ENCODE assay signal across 8 cellular contexts in genomic region chr17:58658804-58659713, GRCh38. TPM values are rescaled to one million over a fixed set of nuclear protein-coding genes. Genes with fewer than 3 reads are reported as not detected.
DNase-seq lines count a peak whose midpoint lies in the region; ATAC-seq and TF ChIP-seq lines count a peak whose summit lies in the region.

No MANE protein-coding gene starts in this region.

- TF ChIP-seq CTCF in GM12864 (IDR thresholded peaks at IDR 0.05; ENCODE audit: low read depth, low read length, missing control alignments): no peak
- no peak for TF ChIP-seq CTCF in right atrium auricular region (IDR thresholded peaks at IDR 0.05)
- TF ChIP-seq CTCF in prostate gland (IDR thresholded peaks at IDR 0.05): peak in 2 of 4 experiments; percentile 51 to 62

- H3K4me3 ChIP-seq in GM12864 (ENCODE audit: low read depth, low read length): peak overlapping the region; percentile 51
- H3K4me3 ChIP-seq in right atrium auricular region: peak overlapping the region; percentile 36 to 46
- H3K4me3 ChIP-seq in prostate gland: peak overlapping the region; percentile 21 to 26

- peak; percentile 71 for ATAC-seq in HG02678 (IDR thresholded peaks at IDR 0.05; ENCODE audit: unreplicated experiment)

- H3K36me3 ChIP-seq in right atrium auricular region (no peaks in the 10 kb centered on the region), prostate gland (no peaks in the 10 kb centered on the region)

- peak; percentile 94 for DNase-seq in GM12864 (ENCODE audit: low read depth)
- peak; percentile 95 for DNase-seq in NCI-H1436 treated with DMSO at 0.1 percent for 48 hours (lab: John Stamatoyannopoulos, UW)
- DNase-seq in T-helper 1 cell: peak; percentile 38 to 90 (median 61)
- peak in 56 of 58 donors; percentile 7 to 89 (median 73) for DNase-seq in anterior cingulate cortex (lab: John Stamatoyannopoulos, UW)
- peak; percentile 86 for DNase-seq in right atrium auricular region (ENCODE audit: low spot score)
- peak; percentile 70 for DNase-seq in prostate gland (ENCODE audit: low spot score)
- DNase-seq in ureter (ENCODE audit: low spot score): peak; percentile 79

- intact Hi-C loops in prostate gland (cut with DNase I): loop anchor here (2.0 kb wide), 1 partner anchor 28 kb away; no protein-coding TSS in a partner anchor

- peaks cover 0 to 6% of the 10 kb centered on the region in 2 donors for H3K4me1 ChIP-seq in right atrium auricular region
- no peaks in the 10 kb centered on the region for H3K4me1 ChIP-seq in prostate gland (replicated peaks)

- peak; percentile 93 for TF ChIP-seq POLR2A in prostate gland (IDR thresholded peaks at IDR 0.05)

- H3K27ac ChIP-seq in right atrium auricular region (peak overlapping the region; percentile 57 to 73), prostate gland (peak overlapping the region; percentile 82 to 86)

- H3K9me3 ChIP-seq in right atrium auricular region (no peaks in the 10 kb centered on the region), prostate gland (no peaks in the 10 kb centered on the region)

- H3K27me3 ChIP-seq in right atrium auricular region (no peaks in the 10 kb centered on the region), prostate gland (replicated peaks; ENCODE audit: insufficient read depth) (no peaks in the 10 kb centered on the region)

- 1% methylated on average over 38 of the region's 38 CpGs for WGBS in prostate gland

RNA-seq across cellular contexts. Expression of gene TEX14, which starts 32.8 kb away (rescaled TPM):
- not detected for total RNA-seq in right atrium auricular region
- total RNA-seq in prostate gland: 10 to 100 TPM in 1 of 2 donors, under 1 TPM in 1; 0.50 to 14.3 TPM
- 0.55 TPM for total RNA-seq in ureter

RNA-seq across cellular contexts. Expression of gene RAD51C, which starts 33.3 kb away (rescaled TPM):
- 10 to 100 TPM; 24.3 to 29.3 TPM for total RNA-seq in right atrium auricular region
- total RNA-seq in prostate gland: 10 to 100 TPM; 30.4 to 32.5 TPM
- total RNA-seq in ureter: 16.3 TPM

Comparison
In these comparisons a context has a peak if more than half of its experiments do, and no peak if none do; other contexts are left out.
1. Peak in every context shown above with its lines: DNase-seq, ATAC-seq, H3K4me3 ChIP-seq and H3K27ac ChIP-seq.